In genomic region chr7:234041-234711, GRCh38 we compare ENCODE assay signal across 14 cellular contexts. TPM values are rescaled to one million over a fixed set of nuclear protein-coding genes. Genes with fewer than 3 reads are reported as not detected.
DNase-seq lines count a peak whose midpoint lies in the region; ATAC-seq and TF ChIP-seq lines count a peak whose summit lies in the region.
"Had no signal": no experiment of that assay in that cellular context is flagged by ENCODE, and none has a peak within 500 bp of the region (broad histone marks: within the 10 kb centered on the region; RNA-seq: fewer than 3 reads in every experiment).

No MANE protein-coding gene starts in this region.

- CTCF ChIA-PET in WTC11 (lab: Charles Lee) = interaction anchor here (1.0 to 2.3 kb wide), 4 partner anchors 14 to 170 kb away, joined by 3 to 6 read pairs (median 4); no protein-coding TSS in a partner anchor

- H3K27ac ChIP-seq in RWPE2 (ENCODE audit: poor library complexity, severe bottlenecking) (peak overlapping the region; percentile 20), upper lobe of right lung (peak overlapping the region; percentile 90)

- peaks cover 8% of the 10 kb centered on the region for H3K4me1 Mint-ChIP-seq in neural crest cell
- no peaks in the 10 kb centered on the region for H3K4me1 Mint-ChIP-seq in WTC11
- H3K4me1 Mint-ChIP-seq: memory B cell had no signal

- TF ChIP-seq CTCF in RWPE2 (IDR thresholded peaks at IDR 0.05; ENCODE audit: poor library complexity, severe bottlenecking) (no peak), fibroblast of villous mesenchyme (IDR thresholded peaks at IDR 0.05; ENCODE audit: insufficient read depth, low read depth, low read length) (no peak), neural crest cell (conservative IDR thresholded peaks at IDR 0.05) (no peak), upper lobe of right lung (IDR thresholded peaks at IDR 0.05) (no peak), WTC11 (IDR thresholded peaks at IDR 0.05) (no peak)

- H3K27me3 Mint-ChIP-seq in neural crest cell (ENCODE audit: low read depth) = no peaks in the 10 kb centered on the region
- H3K27me3 Mint-ChIP-seq in WTC11 (ENCODE audit: low read depth) = no peaks in the 10 kb centered on the region

- H3K4me1 ChIP-seq in RWPE2 (ENCODE audit: insufficient read depth, poor library complexity, severe bottlenecking) (peaks cover 7% of the 10 kb centered on the region), upper lobe of right lung (peaks cover 33% of the 10 kb centered on the region)

- H3K27me3 ChIP-seq in RWPE2 (ENCODE audit: insufficient read depth, poor library complexity, severe bottlenecking) (no peaks in the 10 kb centered on the region), upper lobe of right lung (no peaks in the 10 kb centered on the region)

- H3K36me3 Mint-ChIP-seq in neural crest cell (ENCODE audit: low read depth) = no peaks in the 10 kb centered on the region
- H3K36me3 Mint-ChIP-seq in WTC11 = no peaks in the 10 kb centered on the region
- H3K36me3 Mint-ChIP-seq: activated naive CD4-positive, alpha-beta T cell treated with anti-CD3 and anti-CD28 coated beads, Interleukin-2, amount 50 U/mL, for 72 hours; memory B cell had no signal

- H3K9me3 ChIP-seq in RWPE2 (ENCODE audit: severe bottlenecking) = no peaks in the 10 kb centered on the region
- no peaks in the 10 kb centered on the region for H3K9me3 ChIP-seq in upper lobe of right lung

- H3K9me3 Mint-ChIP-seq in neural crest cell = no peaks in the 10 kb centered on the region
- no peaks in the 10 kb centered on the region for H3K9me3 Mint-ChIP-seq in WTC11
- H3K9me3 Mint-ChIP-seq: activated naive CD4-positive, alpha-beta T cell treated with anti-CD3 and anti-CD28 coated beads, Interleukin-2, amount 50 U/mL, for 72 hours; memory B cell had no signal

- no peak overlapping the region for H3K4me3 Mint-ChIP-seq in neural crest cell
- no peak overlapping the region for H3K4me3 Mint-ChIP-seq in WTC11
- H3K4me3 Mint-ChIP-seq: memory B cell had no signal

- H3K27ac Mint-ChIP-seq in neural crest cell (ENCODE audit: unreplicated experiment) = peak overlapping the region; percentile 67
- H3K27ac Mint-ChIP-seq in WTC11 = no peak overlapping the region; the same call in 1 of the 2 replicates
- H3K27ac Mint-ChIP-seq: activated naive CD4-positive, alpha-beta T cell treated with anti-CD3 and anti-CD28 coated beads, Interleukin-2, amount 50 U/mL, for 72 hours; memory B cell had no signal

- intact Hi-C loops in upper lobe of right lung (cut with DNase I) = no loop called here

- no peaks in the 10 kb centered on the region for H3K36me3 ChIP-seq in RWPE2 (ENCODE audit: low read depth)
- no peaks in the 10 kb centered on the region for H3K36me3 ChIP-seq in upper lobe of right lung

- POLR2A ChIA-PET in WTC11 (lab: Charles Lee) = no interaction called here

- ATAC-seq in RWPE2 (ENCODE audit: low read depth) (peak; percentile 7; the same call in 2 of the 3 replicates), upper lobe of right lung (peak; percentile 4), WTC11 (no peak), GM21717 (IDR thresholded peaks at IDR 0.05; ENCODE audit: unreplicated experiment) (no peak), GM18873 (IDR thresholded peaks at IDR 0.05; ENCODE audit: low FRiP score, unreplicated experiment) (no peak)
- ATAC-seq: activated naive CD4-positive, alpha-beta T cell treated with anti-CD3 and anti-CD28 coated beads, Interleukin-2, amount 50 U/mL, for 72 hours had no signal

- no peak overlapping the region for H3K4me3 ChIP-seq in RWPE2 (ENCODE audit: severe bottlenecking)
- peak overlapping the region; percentile 9 for H3K4me3 ChIP-seq in fibroblast of villous mesenchyme (ENCODE audit: low read depth, low read length)
- peak overlapping the region; percentile 10 for H3K4me3 ChIP-seq in upper lobe of right lung

- no peak for DNase-seq in RWPE2 (ENCODE audit: low spot score)
- peak; percentile 68 for DNase-seq in fibroblast of villous mesenchyme (ENCODE audit: low read depth)
- no peak for DNase-seq in neural crest cell (ENCODE audit: low read depth, low spot score)
- DNase-seq in upper lobe of right lung = no peak
- no peak for DNase-seq in WTC11 (ENCODE audit: low spot score)
- no peak for DNase-seq in C1 segment of cervical spinal cord (lab: John Stamatoyannopoulos, UW)
- DNase-seq: SHP77 treated with DMSO at 0.1 percent for 48 hours; stimulated activated CD4-positive, alpha-beta T cell treated with anti-CD3 and anti-CD28 coated beads, Interleukin-4, amount 100 ng/mL, for 24 hours had no signal

TF ChIP-seq in WTC11, 78 proteins besides CTCF, POLR2A, EP300 and RAD21:
- no peak for TF ChIP-seq PRRX2 (CRISPR knock-in tag; IDR thresholded peaks at IDR 0.05)
- no peak for TF ChIP-seq FOXK1 (CRISPR knock-in tag; IDR thresholded peaks at IDR 0.05)
- no peak for TF ChIP-seq ZNF416 (CRISPR knock-in tag; IDR thresholded peaks at IDR 0.05)
- no peak for TF ChIP-seq MYBL2 (CRISPR knock-in tag; IDR thresholded peaks at IDR 0.05)
- TF ChIP-seq OVOL2 (CRISPR knock-in tag; IDR thresholded peaks at IDR 0.05; ENCODE audit: borderline replicate concordance) = no peak
- TF ChIP-seq CDX4 (CRISPR knock-in tag; IDR thresholded peaks at IDR 0.05; ENCODE audit: borderline replicate concordance) = no peak
- no peak for TF ChIP-seq ATF6 (CRISPR knock-in tag; IDR thresholded peaks at IDR 0.05)
- TF ChIP-seq ATF2 (CRISPR knock-in tag; IDR thresholded peaks at IDR 0.05; ENCODE audit: borderline replicate concordance, low read depth) = no peak
- no peak for TF ChIP-seq IRF2 (CRISPR knock-in tag; IDR thresholded peaks at IDR 0.05; ENCODE audit: borderline replicate concordance, low read depth)
- TF ChIP-seq TEAD1 (CRISPR knock-in tag; IDR thresholded peaks at IDR 0.05) = no peak
- TF ChIP-seq ZNF232 (CRISPR knock-in tag; IDR thresholded peaks at IDR 0.05) = no peak
- TF ChIP-seq ZNF263 (CRISPR knock-in tag; IDR thresholded peaks at IDR 0.05; ENCODE audit: low read depth) = no peak
- TF ChIP-seq USF2 (CRISPR knock-in tag; IDR thresholded peaks at IDR 0.05) = no peak

RNA-seq across cellular contexts. Expression of gene FAM20C, which starts 41.8 kb away (rescaled TPM):
- total RNA-seq in fibroblast of villous mesenchyme (16.8 and 33.2 TPM in 2 replicates), neural crest cell (21.9 and 22.7 TPM in 2 replicates), upper lobe of right lung (58.8 TPM), WTC11 (2021) (48.0 to 64.9 TPM (median 49.1 TPM) in 3 replicates)

RNA-seq across cellular contexts. Expression of gene FOXL3, which starts 55.8 kb away (rescaled TPM):
- not detected in 2 replicates for total RNA-seq in fibroblast of villous mesenchyme
- not detected in 2 replicates for total RNA-seq in neural crest cell
- not detected for total RNA-seq in upper lobe of right lung
- total RNA-seq in WTC11 (2021) = not detected in 3 replicates
- total RNA-seq: activated naive CD4-positive, alpha-beta T cell treated with anti-CD3 and anti-CD28 coated beads, Interleukin-2, amount 50 U/mL, for 72 hours; Daoy; epithelial cell of proximal tubule had no signal

Comparison
In these comparisons a context has a peak if more than half of its experiments do, and no peak if none do; other contexts are left out.
1. ATAC-seq: peak in RWPE2 (single experiment) and upper lobe of right lung (single experiment); none in WTC11 (single experiment), GM21717 (single experiment) and GM18873 (single experiment).